ENCODE assay signal across 11 cellular contexts in genomic region chrX:120269379-120270035, GRCh38. TPM values are rescaled to one million over a fixed set of nuclear protein-coding genes. Genes with fewer than 3 reads are reported as not detected.
DNase-seq lines count a peak whose midpoint lies in the region; ATAC-seq and TF ChIP-seq lines count a peak whose summit lies in the region.
"Had no signal": no experiment of that assay in that cellular context is flagged by ENCODE, and none has a peak within 500 bp of the region (broad histone marks: within the 10 kb centered on the region; RNA-seq: fewer than 3 reads in every experiment).

No MANE protein-coding gene starts in this region.

- peak overlapping the region; percentile 40 for H3K27ac ChIP-seq in hepatocyte
- H3K27ac ChIP-seq in suprapubic skin = peak overlapping the region; percentile 72

- no peaks in the 10 kb centered on the region for H3K9me2 ChIP-seq in hepatocyte (replicated peaks; ENCODE audit: insufficient read depth)

- no peaks in the 10 kb centered on the region for H3K9me3 Mint-ChIP-seq in activated naive CD4-positive, alpha-beta T cell treated with anti-CD3 and anti-CD28 coated beads, Interleukin-2, amount 50 U/mL, for 24 hours
- no peaks in the 10 kb centered on the region for H3K9me3 Mint-ChIP-seq in T-cell

- no peak for TF ChIP-seq EP300 in suprapubic skin (IDR thresholded peaks at IDR 0.05)

- WGBS in hepatocyte (ENCODE audit: low lambda C conversion rate, missing lambda C conversion rate) = 44% methylated on average over 1 of the region's 1 CpG
- WGBS in suprapubic skin = 16% methylated on average over 1 of the region's 1 CpG

- DNase-seq in activated naive CD4-positive, alpha-beta T cell treated with anti-CD3 and anti-CD28 coated beads, Interleukin-2, amount 50 U/mL, for 16 hours = no peak
- DNase-seq in T-cell (peak in 13 of 34 experiments; percentile 0 to 31 (median 15)), hepatocyte (ENCODE audit: low spot score) (no peak), suprapubic skin (ENCODE audit: low spot score in 2 of 2) (no peak), medulla oblongata (ENCODE audit: extremely low spot score) (no peak), NCI-H524 treated with DMSO at 0.1 percent for 48 hours (lab: John Stamatoyannopoulos, UW) (no peak)
- DNase-seq: cortex of kidney, Karpas-422 had no signal

- no peaks in the 10 kb centered on the region for H3K27me3 ChIP-seq in hepatocyte
- H3K27me3 ChIP-seq in suprapubic skin = no peaks in the 10 kb centered on the region
- H3K27me3 ChIP-seq: BLaER1 treated with 17β-estradiol and CSF1 and Interleukin-3, amounts not matched to agents 10 nM and 100 nM had no signal

- no peaks in the 10 kb centered on the region for H3K79me2 ChIP-seq in hepatocyte

- no peaks in the 10 kb centered on the region for H4K20me1 ChIP-seq in hepatocyte (ENCODE audit: insufficient read depth, poor library complexity, severe bottlenecking)
- H4K20me1 ChIP-seq: BLaER1 treated with 17β-estradiol and CSF1 and Interleukin-3, amounts not matched to agents 10 nM and 100 nM had no signal

- peak overlapping the region; percentile 43 for H3K27ac Mint-ChIP-seq in activated naive CD4-positive, alpha-beta T cell treated with anti-CD3 and anti-CD28 coated beads, Interleukin-2, amount 50 U/mL, for 24 hours
- H3K27ac Mint-ChIP-seq in T-cell = peak overlapping the region; percentile 74 to 91

- no peaks in the 10 kb centered on the region for H3K36me3 Mint-ChIP-seq in activated naive CD4-positive, alpha-beta T cell treated with anti-CD3 and anti-CD28 coated beads, Interleukin-2, amount 50 U/mL, for 24 hours
- H3K36me3 Mint-ChIP-seq in T-cell = no peaks in the 10 kb centered on the region

- CTCF ChIA-PET in T-cell (lab: Charles Lee) = interaction anchor here (0.6 to 1.4 kb wide), 5 partner anchors 18 to 66 kb away, joined by 3 to 7 read pairs (median 5); partner anchors contain the start of gene ZBTB33 (in 2 of the 2)

- ATAC-seq in T-cell (replicated peaks in 1 of 4) (peak; percentile 66 to 99 (median 68)), HG02840 (IDR thresholded peaks at IDR 0.05; ENCODE audit: low FRiP score, unreplicated experiment) (no peak)

- H3K4me1 ChIP-seq in hepatocyte (ENCODE audit: insufficient read depth) (no peaks in the 10 kb centered on the region), suprapubic skin (peaks cover 9% of the 10 kb centered on the region)

- H3K4me2 ChIP-seq in hepatocyte = no peak overlapping the region

- no peaks in the 10 kb centered on the region for H3K36me3 ChIP-seq in hepatocyte (replicated peaks; ENCODE audit: insufficient read depth, low read depth)
- no peaks in the 10 kb centered on the region for H3K36me3 ChIP-seq in suprapubic skin
- H3K36me3 ChIP-seq: BLaER1 treated with 17β-estradiol and CSF1 and Interleukin-3, amounts not matched to agents 10 nM and 100 nM had no signal

- H3K4me3 Mint-ChIP-seq in activated naive CD4-positive, alpha-beta T cell treated with anti-CD3 and anti-CD28 coated beads, Interleukin-2, amount 50 U/mL, for 24 hours = no peak overlapping the region
- H3K4me3 Mint-ChIP-seq in T-cell = no peak overlapping the region

- TF ChIP-seq POLR2A in suprapubic skin (IDR thresholded peaks at IDR 0.05) = no peak

- H2AFZ ChIP-seq in hepatocyte = no peak overlapping the region

- H3K27me3 Mint-ChIP-seq in activated naive CD4-positive, alpha-beta T cell treated with anti-CD3 and anti-CD28 coated beads, Interleukin-2, amount 50 U/mL, for 24 hours = no peaks in the 10 kb centered on the region
- peaks cover 0 to 8% of the 10 kb centered on the region in 2 donors for H3K27me3 Mint-ChIP-seq in T-cell

- H3K9me3 ChIP-seq in hepatocyte (ENCODE audit: low read depth) (no peaks in the 10 kb centered on the region), suprapubic skin (no peaks in the 10 kb centered on the region)
- H3K9me3 ChIP-seq: BLaER1 treated with 17β-estradiol and CSF1 and Interleukin-3, amounts not matched to agents 10 nM and 100 nM had no signal

- H3K4me1 Mint-ChIP-seq in activated naive CD4-positive, alpha-beta T cell treated with anti-CD3 and anti-CD28 coated beads, Interleukin-2, amount 50 U/mL, for 24 hours = peaks cover 15% of the 10 kb centered on the region
- H3K4me1 Mint-ChIP-seq in T-cell = peaks cover 9 to 12% (median 11%) of the 10 kb centered on the region in 3 donors

- POLR2A ChIA-PET in T-cell (lab: Charles Lee) = interaction anchor here in 1 of 2 donors (0.5 kb wide), 1 partner anchor 353 kb away, joined by 8 read pairs; no protein-coding TSS in a partner anchor

- TF ChIP-seq CTCF in hepatocyte (IDR thresholded peaks at IDR 0.05; ENCODE audit: poor library complexity) = no peak
- TF ChIP-seq CTCF in suprapubic skin (IDR thresholded peaks at IDR 0.05) = no peak

- no peak overlapping the region for H3K4me3 ChIP-seq in hepatocyte
- no peak overlapping the region for H3K4me3 ChIP-seq in suprapubic skin
- H3K4me3 ChIP-seq: BLaER1 treated with 17β-estradiol and CSF1 and Interleukin-3, amounts not matched to agents 10 nM and 100 nM had no signal

RNA-seq across cellular contexts. Expression of gene ZBTB33, which starts 18.9 kb away (rescaled TPM):
- total RNA-seq in T-cell = 10 to 100 TPM; 20.9 to 25.7 (median 22.1) TPM
- total RNA-seq in hepatocyte = 25.2 and 26.4 TPM in 2 replicates
- polyA plus RNA-seq in hepatocyte = 3.8 and 5.5 TPM in 2 replicates
- 10 to 100 TPM; 19.5 to 29.7 (median 25.5) TPM for total RNA-seq in suprapubic skin

RNA-seq across cellular contexts. Expression of gene TMEM255A, which starts 41.8 kb away (rescaled TPM):
- under 1 TPM in 2 of 5 donors, not detected in 3; 0.13 to 0.14 TPM for total RNA-seq in T-cell
- total RNA-seq in hepatocyte = 0.44 and 0.77 TPM in 2 replicates
- polyA plus RNA-seq in hepatocyte = 0.68 and 2.2 TPM in 2 replicates
- total RNA-seq in suprapubic skin = 1 to 10 TPM in 3 of 4 donors, under 1 TPM in 1; 0.72 to 1.7 (median 1.6) TPM
